Comparison of ENCODE assay signal across 11 cellular contexts in the genomic region with DNA sequence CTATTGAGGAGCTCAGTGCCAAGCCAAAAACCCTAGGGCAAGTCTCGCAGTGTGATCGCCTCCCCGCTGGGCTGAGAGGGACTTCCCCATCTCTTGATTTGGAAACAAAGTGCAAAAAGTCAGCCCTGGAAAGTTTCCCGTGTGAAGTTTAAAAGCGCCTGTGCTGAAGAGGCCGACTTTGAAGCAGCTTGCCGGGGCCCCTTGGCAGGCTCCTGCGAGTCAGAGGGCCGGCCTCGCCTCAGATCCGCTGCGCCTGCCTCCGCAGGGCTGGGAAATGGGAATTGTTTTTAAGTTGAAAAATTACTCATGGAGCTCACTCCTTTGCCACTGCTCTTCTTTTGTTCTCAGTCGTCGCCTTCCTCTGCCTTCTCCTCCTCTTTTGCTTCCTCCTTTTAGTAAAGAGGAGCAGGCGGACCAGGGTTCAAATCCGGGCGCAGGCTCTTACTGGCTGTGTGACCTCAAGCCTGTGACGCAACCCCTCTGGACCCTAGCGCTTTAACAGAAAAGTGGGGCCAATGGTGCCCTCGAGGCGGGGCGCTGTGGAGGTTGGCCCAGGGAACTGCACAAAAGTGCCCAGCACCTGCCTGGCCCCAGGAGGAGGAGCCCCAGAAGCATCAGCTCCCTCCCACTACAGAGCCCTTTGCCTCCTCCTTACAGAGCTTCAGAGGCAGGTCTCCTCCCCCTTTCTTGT. TPM values are rescaled to one million over a fixed set of nuclear protein-coding genes. Genes with fewer than 3 reads are reported as not detected.
DNase-seq lines count a peak whose midpoint lies in the region; ATAC-seq lines count a peak whose summit lies in the region.
"Had no signal": no experiment of that assay in that cellular context is flagged by ENCODE, and none has a peak within 500 bp of the region (broad histone marks: within the 10 kb centered on the region; RNA-seq: fewer than 3 reads in every experiment).

No MANE protein-coding gene starts in this region.

- no peaks in the 10 kb centered on the region for H3K9me3 Mint-ChIP-seq in stimulated activated naive CD8-positive, alpha-beta T cell treated with anti-CD3 and anti-CD28 coated beads, Interleukin-15, Interleukin-2, amounts not matched to agents 100 ng/mL and 50 ng/mL, for 24 hours

- H3K4me1 Mint-ChIP-seq in stimulated activated naive CD8-positive, alpha-beta T cell treated with anti-CD3 and anti-CD28 coated beads, Interleukin-15, Interleukin-2, amounts not matched to agents 100 ng/mL and 50 ng/mL, for 24 hours (ENCODE audit: low read depth) = peaks cover 43% of the 10 kb centered on the region

- H3K27me3 Mint-ChIP-seq in stimulated activated naive CD8-positive, alpha-beta T cell treated with anti-CD3 and anti-CD28 coated beads, Interleukin-15, Interleukin-2, amounts not matched to agents 100 ng/mL and 50 ng/mL, for 24 hours = peaks cover 67% of the 10 kb centered on the region

- H3K4me3 Mint-ChIP-seq in stimulated activated naive CD8-positive, alpha-beta T cell treated with anti-CD3 and anti-CD28 coated beads, Interleukin-15, Interleukin-2, amounts not matched to agents 100 ng/mL and 50 ng/mL, for 24 hours = peak overlapping the region; percentile 52

- H3K27ac Mint-ChIP-seq in stimulated activated naive CD8-positive, alpha-beta T cell treated with anti-CD3 and anti-CD28 coated beads, Interleukin-15, Interleukin-2, amounts not matched to agents 100 ng/mL and 50 ng/mL, for 24 hours = peak overlapping the region; percentile 55

- ATAC-seq in right cardiac atrium = peak in 1 of 2 donors; percentile 43

- WGBS in right cardiac atrium = 9% methylated on average over 23 of the region's 23 CpGs

- H3K4me1 ChIP-seq in right cardiac atrium (ENCODE audit: control insufficient read depth, insufficient read depth, low read length) = no peaks in the 10 kb centered on the region

- H3K9me3 ChIP-seq in right cardiac atrium (ENCODE audit: control insufficient read depth, low read length) = no peaks in the 10 kb centered on the region

- H3K4me3 ChIP-seq in right cardiac atrium (ENCODE audit: low read length) = no peak overlapping the region

- no peak overlapping the region for H3K27ac ChIP-seq in right cardiac atrium (ENCODE audit: low read length)
- H3K27ac ChIP-seq: C4-2B had no signal

- intact Hi-C loops in right cardiac atrium (cut with DNase I) = no loop called here

- peak; percentile 74 for DNase-seq in activated CD8-positive, alpha-beta memory T cell treated with anti-CD3 and anti-CD28 coated beads for 24 hours
- no peak for DNase-seq in activated CD8-positive, alpha-beta memory T cell treated with anti-CD3 and anti-CD28 coated beads, Interleukin-2, amount 50 U/mL, for 4 hours
- DNase-seq in NOMO-1 treated with DMSO at 0.1 percent for 48 hours (lab: John Stamatoyannopoulos, UW; ENCODE audit: unreplicated experiment) (peak; percentile 54), right cardiac atrium (peak in 2 of 3 donors; percentile 33 to 71), putamen (ENCODE audit: low spot score) (no peak), SKM-1 treated with dmso at 0.1 percent for 144 hours (lab: John Stamatoyannopoulos, UW; ENCODE audit: unreplicated experiment) (no peak), mucosa of gallbladder (ENCODE audit: low spot score) (no peak)
- DNase-seq: activated gamma-delta T cell treated with Interleukin-2 at 50 U/mL for 16 hours, NCI-H524 treated with DMSO at 0.1 percent for 48 hours had no signal

- no peaks in the 10 kb centered on the region for H3K27me3 ChIP-seq in right cardiac atrium (ENCODE audit: control insufficient read depth, insufficient read depth)

- H3K36me3 Mint-ChIP-seq in stimulated activated naive CD8-positive, alpha-beta T cell treated with anti-CD3 and anti-CD28 coated beads, Interleukin-15, Interleukin-2, amounts not matched to agents 100 ng/mL and 50 ng/mL, for 24 hours (ENCODE audit: low read depth) = no peaks in the 10 kb centered on the region

RNA-seq across cellular contexts. Expression of gene LHX2, which starts 14.7 kb away (rescaled TPM):
- total RNA-seq in right cardiac atrium (under 1 TPM in 1 of 4 donors, not detected in 3; 0.17 TPM), mucosa of gallbladder (0.17 TPM)
- 0.07 TPM for polyA plus RNA-seq in right cardiac atrium

Comparison
In these comparisons a context has a peak if more than half of its experiments do, and no peak if none do; other contexts are left out.
1. DNase-seq: peak in activated CD8-positive, alpha-beta memory T cell treated with anti-CD3 and anti-CD28 coated beads for 24 hours (single experiment), NOMO-1 treated with DMSO at 0.1 percent for 48 hours (single experiment) and right cardiac atrium (2 of 3); none in activated CD8-positive, alpha-beta memory T cell treated with anti-CD3 and anti-CD28 coated beads, Interleukin-2, amount 50 U/mL, for 4 hours (single experiment), putamen (single experiment), SKM-1 treated with dmso at 0.1 percent for 144 hours (single experiment) and mucosa of gallbladder (single experiment).